In the genomic region with DNA sequence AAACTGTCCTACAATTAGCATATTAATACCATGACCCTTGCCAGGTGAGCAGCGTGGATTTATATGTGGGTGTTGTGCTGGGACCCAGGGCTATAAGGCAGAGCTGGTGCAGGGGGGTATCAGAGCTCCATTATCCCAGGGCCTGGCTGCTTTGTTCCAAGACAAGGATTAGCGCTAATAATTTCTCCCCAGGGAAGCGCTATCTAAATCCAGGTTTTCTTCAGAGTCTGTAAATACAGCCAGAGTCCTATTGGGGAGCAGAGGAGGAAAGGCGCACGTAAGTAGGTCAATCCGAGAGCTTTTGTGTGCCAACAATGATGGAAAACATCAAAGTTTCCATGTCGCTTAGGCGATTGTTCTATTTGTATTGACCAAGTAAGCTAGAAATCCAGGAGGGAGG, we compare ENCODE assay signal across 16 cellular contexts.
"Had no signal": no experiment of that assay in that cellular context is flagged by ENCODE, and none has a peak within 500 bp of the region (broad histone marks: within the 10 kb centered on the region; RNA-seq: fewer than 3 reads in every experiment).

No MANE protein-coding gene starts in this region.

- DNase-seq: dorsolateral prefrontal cortex; effector CD4-positive, alpha-beta T cell; foreskin fibroblast; gastrocnemius medialis; head of caudate nucleus; kidney; natural killer cell; pancreas; right cardiac atrium; sigmoid colon; stimulated activated CD4-positive, alpha-beta T cell treated with anti-CD3 and anti-CD28 coated beads, Interleukin-2, amount 100 ng/mL, for 24 hours; stimulated activated CD4-positive, alpha-beta T cell treated with anti-CD3 and anti-CD28 coated beads, Interleukin-4, amount 100 ng/mL, for 24 hours; stimulated activated naive CD4-positive, alpha-beta T cell treated with Interleukin-2 at 50 U/mL for 16 hours; stomach; thyroid gland; trophoblast cell had no signal
